12 cellular contexts compared by ENCODE assay signal in genomic region chr14:39446131-39446744, GRCh38. TPM values are rescaled to one million over a fixed set of nuclear protein-coding genes. Genes with fewer than 3 reads are reported as not detected.
DNase-seq lines count a peak whose midpoint lies in the region; ATAC-seq and TF ChIP-seq lines count a peak whose summit lies in the region.
"Had no signal": no experiment of that assay in that cellular context is flagged by ENCODE, and none has a peak within 500 bp of the region (broad histone marks: within the 10 kb centered on the region; RNA-seq: fewer than 3 reads in every experiment).

No MANE protein-coding gene starts in this region.

- no peak for TF ChIP-seq CTCF in neural progenitor cell (IDR thresholded peaks at IDR 0.05)
- no peak for TF ChIP-seq CTCF in psoas muscle (IDR thresholded peaks at IDR 0.05)

- H3K9me3 ChIP-seq in neural progenitor cell (ENCODE audit: low read depth) (no peaks in the 10 kb centered on the region), psoas muscle (peaks cover 6% of the 10 kb centered on the region)

- no peaks in the 10 kb centered on the region for H3K9me3 Mint-ChIP-seq in neural progenitor cell

- DNase-seq in neural progenitor cell (ENCODE audit: low spot score) (no peak), psoas muscle (no peak), NCI-H2029 treated with DMSO at 0.1 percent for 48 hours (lab: John Stamatoyannopoulos, UW) (no peak), NAMALWA (ENCODE audit: low spot score) (no peak)
- DNase-seq: activated CD4-positive, alpha-beta T cell treated with anti-CD3 and anti-CD28 coated beads, Interleukin-2, amount 50 U/mL, for 1 hour; NCI-H526 treated with DMSO at 0.1 percent for 48 hours; occipital lobe had no signal

- H3K4me1 Mint-ChIP-seq in neural progenitor cell = no peaks in the 10 kb centered on the region

- no peak overlapping the region for H3K9ac ChIP-seq in neural progenitor cell

- H3F3A ChIP-seq in neural progenitor cell (ENCODE audit: low read depth) = no peaks in the 10 kb centered on the region

- H4K20me1 ChIP-seq in neural progenitor cell (ENCODE audit: low read depth) = no peaks in the 10 kb centered on the region

- peaks cover 2% of the 10 kb centered on the region for H3K36me3 Mint-ChIP-seq in neural progenitor cell

- H2AFZ ChIP-seq in neural progenitor cell (replicated peaks) = no peak overlapping the region

- H3K4me3 Mint-ChIP-seq in neural progenitor cell = no peak overlapping the region

- no peak overlapping the region for H3K4me2 ChIP-seq in neural progenitor cell

- no peak overlapping the region for H3K27ac Mint-ChIP-seq in neural progenitor cell

- no peaks in the 10 kb centered on the region for H3K36me3 ChIP-seq in neural progenitor cell
- no peaks in the 10 kb centered on the region for H3K36me3 ChIP-seq in psoas muscle (ENCODE audit: insufficient read depth in 1 of 2, low read depth in 1 of 2)

- intact Hi-C loops in psoas muscle (cut with DNase I) = no loop called here

- no peaks in the 10 kb centered on the region for H3K27me3 ChIP-seq in neural progenitor cell
- H3K27me3 ChIP-seq in psoas muscle (ENCODE audit: insufficient read depth in 3 of 3, low read length in 2 of 3) = no peaks in the 10 kb centered on the region

- no peaks in the 10 kb centered on the region for H3K79me2 ChIP-seq in neural progenitor cell (ENCODE audit: low read depth)

- 93 to 100% (median 95%) methylated on average over 1 of the region's 1 CpG for WGBS in psoas muscle, 3 donors

- H3K4me3 ChIP-seq in neural progenitor cell (no peak overlapping the region), psoas muscle (no peak overlapping the region)
- H3K4me3 ChIP-seq: SK-N-MC had no signal

- H3K4me1 ChIP-seq in neural progenitor cell (no peaks in the 10 kb centered on the region), psoas muscle (no peaks in the 10 kb centered on the region)

- no peak overlapping the region for H3K27ac ChIP-seq in neural progenitor cell
- no peak overlapping the region for H3K27ac ChIP-seq in psoas muscle
- H3K27ac ChIP-seq: SK-N-MC had no signal

- peak; percentile 59 for ATAC-seq in GM18498 (IDR thresholded peaks at IDR 0.05; ENCODE audit: unreplicated experiment)
- peak; percentile 49 for ATAC-seq in GM19328 (IDR thresholded peaks at IDR 0.05; ENCODE audit: unreplicated experiment)
- peak; percentile 53 for ATAC-seq in HG02678 (IDR thresholded peaks at IDR 0.05; ENCODE audit: unreplicated experiment)
- peak; percentile 48 for ATAC-seq in HG03460 (IDR thresholded peaks at IDR 0.05; ENCODE audit: unreplicated experiment)
- no peak for ATAC-seq in psoas muscle

- peaks cover 5% of the 10 kb centered on the region for H3K27me3 Mint-ChIP-seq in neural progenitor cell (ENCODE audit: insufficient read depth, low read depth)

RNA-seq across cellular contexts. Expression of gene FBXO33, which starts 14.0 kb away (rescaled TPM):
- 17.2 and 23.7 TPM in 2 replicates for total RNA-seq in neural progenitor cell (ENCODE audit: low replicate concordance)
- total RNA-seq in psoas muscle = 1 to 10 TPM; 3.2 to 4.3 (median 3.6) TPM
- 10 to 100 TPM in 1 of 3 donors, 1 to 10 TPM in 2; 2.0 to 11.5 (median 2.3) TPM for polyA plus RNA-seq in psoas muscle

Comparison
In these comparisons a context has a peak if more than half of its experiments do, and no peak if none do; other contexts are left out.
1. ATAC-seq: peak in GM18498 (single experiment), GM19328 (single experiment), HG02678 (single experiment) and HG03460 (single experiment); none in psoas muscle (0 of 4).